In genomic region chr6:44219053-44219814, GRCh38 we compare ENCODE assay signal across 9 cellular contexts. TPM values are rescaled to one million over a fixed set of nuclear protein-coding genes. Genes with fewer than 3 reads are reported as not detected.
A peak's percentile ranks its signal among the peaks of the same experiment; 100 is the strongest.
DNase-seq lines count a peak whose midpoint lies in the region; ATAC-seq and TF ChIP-seq lines count a peak whose summit lies in the region.
"Had no signal": no experiment of that assay in that cellular context is flagged by ENCODE, and none has a peak within 500 bp of the region (broad histone marks: within the 10 kb centered on the region; RNA-seq: fewer than 3 reads in every experiment).

No MANE protein-coding gene starts in this region.

- peak; percentile 57 for ATAC-seq in HG02852 (IDR thresholded peaks at IDR 0.05; ENCODE audit: unreplicated experiment)

- DNase-seq in AG20443 (ENCODE audit: low spot score) (peak; percentile 77), GM13976 (ENCODE audit: low spot score) (peak; percentile 90), NCI-H226 (peak; percentile 54), amniotic stem cell (lab: John Stamatoyannopoulos, UW) (peak; percentile 9), right atrium auricular region (ENCODE audit: low spot score) (peak; percentile 86), posterior cingulate gyrus (peak in 7 of 10 donors; percentile 34 to 94 (median 55))
- DNase-seq in activated CD4-positive, alpha-beta T cell treated with anti-CD3 and anti-CD28 coated beads, Interleukin-2, amount 50 U/mL, for 1 hour, result no peak

- peak overlapping the region; percentile 52 to 66 for H3K4me3 ChIP-seq in right atrium auricular region

- peak overlapping the region; percentile 98 for H3K27ac ChIP-seq in right atrium auricular region

- TF ChIP-seq CTCF in GM13976 (IDR thresholded peaks at IDR 0.05; ENCODE audit: borderline replicate concordance, control extremely low read depth, extremely low read depth, insufficient read depth, missing control alignments) (no peak), right atrium auricular region (IDR thresholded peaks at IDR 0.05) (peak in 1 of 2 donors; percentile 15)

- H3K36me3 ChIP-seq in right atrium auricular region, result no peaks in the 10 kb centered on the region

- intact Hi-C loops in posterior cingulate gyrus (cut with DNase I), result no loop called here

- H3K4me1 ChIP-seq in right atrium auricular region, result peaks cover 0 to 68% of the 10 kb centered on the region in 2 donors

- H3K27me3 ChIP-seq in right atrium auricular region, result no peaks in the 10 kb centered on the region

- H3K9me3 ChIP-seq in right atrium auricular region, result no peaks in the 10 kb centered on the region

- in situ Hi-C loops in GM13976 (cut with MboI; ENCODE audit: low sequenced_read_pairs, unreplicated experiment), result no loop called here

RNA-seq across cellular contexts. Expression of gene MYMX, which starts 2.5 kb away (rescaled TPM):
- total RNA-seq in right atrium auricular region, result not detected
- total RNA-seq: T-helper 2 cell treated with Interferon-gamma antibody and Interleukin-4, amounts not matched to agents 100 ng/mL and 5 ng/mL, for 36 hours had no signal

RNA-seq across cellular contexts. Expression of gene SLC29A1, which starts 4.2 kb away (rescaled TPM):
- total RNA-seq in right atrium auricular region, result 100 to 1,000 TPM; 105 to 256 TPM

RNA-seq across cellular contexts. Expression of gene HSP90AB1, which starts 27.7 kb away (rescaled TPM):
- total RNA-seq in right atrium auricular region, result 100 to 1,000 TPM; 716 to 772 TPM

RNA-seq across cellular contexts. Expression of gene SLC35B2, which starts 38.1 kb away (rescaled TPM):
- total RNA-seq in right atrium auricular region, result 10 to 100 TPM; 23.0 to 23.7 TPM

RNA-seq across cellular contexts. Expression of gene NFKBIE, which starts 46.1 kb away (rescaled TPM):
- total RNA-seq in right atrium auricular region, result 1 to 10 TPM; 3.8 to 8.7 TPM
